ENCODE assay signal across 10 cellular contexts in the genomic region with DNA sequence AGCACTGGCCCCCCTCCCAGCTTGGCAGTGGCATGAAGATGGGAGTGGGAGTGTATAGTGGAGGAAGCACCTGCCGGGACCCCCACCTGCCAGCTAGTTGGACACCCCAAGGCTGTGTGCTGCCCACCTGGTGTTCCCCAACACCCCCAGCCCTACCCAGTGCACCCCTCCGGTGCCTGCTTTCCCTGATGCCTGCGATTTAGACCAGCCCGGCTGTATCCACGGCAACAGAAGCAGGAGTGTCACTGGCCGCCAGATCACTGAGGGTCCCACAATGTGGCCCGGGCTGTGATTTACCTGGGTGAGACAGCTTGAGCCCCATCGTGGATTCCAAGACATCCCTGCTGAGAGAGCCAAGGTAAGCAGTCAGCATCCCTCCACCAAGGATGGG. TPM values are rescaled to one million over a fixed set of nuclear protein-coding genes. Genes with fewer than 3 reads are reported as not detected.
DNase-seq lines count a peak whose midpoint lies in the region; ATAC-seq and TF ChIP-seq lines count a peak whose summit lies in the region.
"Had no signal": no experiment of that assay in that cellular context is flagged by ENCODE, and none has a peak within 500 bp of the region (broad histone marks: within the 10 kb centered on the region; RNA-seq: fewer than 3 reads in every experiment).

No MANE protein-coding gene starts in this region.

- H3K4me3 ChIP-seq in BJ (ENCODE audit: low read depth, low read length) (peak overlapping the region; percentile 65), NT2/D1 (ENCODE audit: insufficient read length, low read depth) (peak overlapping the region; percentile 58), fibroblast of the aortic adventitia (ENCODE audit: low read depth, low read length) (peak overlapping the region; percentile 74), prostate gland (peak overlapping the region; percentile 17 to 21), mucosa of descending colon (no peak overlapping the region)

- H3K27ac ChIP-seq in prostate gland, result no peak overlapping the region

- TF ChIP-seq CTCF in BJ (IDR thresholded peaks at IDR 0.05; ENCODE audit: insufficient read depth, low read depth, low read length) (no peak), fibroblast of the aortic adventitia (IDR thresholded peaks at IDR 0.05; ENCODE audit: insufficient read depth, low read length) (no peak), prostate gland (IDR thresholded peaks at IDR 0.05) (no peak), mucosa of descending colon (IDR thresholded peaks at IDR 0.05) (no peak)

- WGBS in prostate gland, result 13% methylated on average over 7 of the region's 8 CpGs

- intact Hi-C loops in prostate gland (cut with DNase I) (no loop called here), posterior cingulate gyrus (cut with DNase I) (no loop called here), mucosa of descending colon (cut with DNase I, micrococcal nuclease) (no loop called here)

- DNase-seq in BJ (ENCODE audit: low read depth) (no peak), NT2/D1 (ENCODE audit: low read depth, low spot score) (no peak), fibroblast of the aortic adventitia (ENCODE audit: low read depth) (no peak), prostate gland (ENCODE audit: low spot score) (no peak), posterior cingulate gyrus (no peak), mucosa of descending colon (no peak), NCI-H226 (no peak)
- DNase-seq: naive thymus-derived CD4-positive, alpha-beta T cell; stimulated activated CD8-positive, alpha-beta memory T cell treated with anti-CD3 and anti-CD28 coated beads, Interleukin-4, amount 100 ng/mL, for 48 hours had no signal

- CTCF ChIA-PET in BJ (lab: Yijun Ruan, JAX), result no interaction called here

- H3K9me3 ChIP-seq in NT2/D1 (ENCODE audit: insufficient read depth, low read length) (no peaks in the 10 kb centered on the region), prostate gland (no peaks in the 10 kb centered on the region), mucosa of descending colon (no peaks in the 10 kb centered on the region)

- H3K36me3 ChIP-seq in BJ (ENCODE audit: control insufficient read depth, insufficient read depth, low read length) (no peaks in the 10 kb centered on the region), NT2/D1 (ENCODE audit: insufficient read depth, insufficient read length, low read length) (peaks cover 8% of the 10 kb centered on the region), prostate gland (no peaks in the 10 kb centered on the region), mucosa of descending colon (ENCODE audit: low read depth) (no peaks in the 10 kb centered on the region)

- H3K27me3 ChIP-seq in BJ (ENCODE audit: control insufficient read depth, insufficient read depth, low read length) (no peaks in the 10 kb centered on the region), NT2/D1 (ENCODE audit: insufficient read depth, insufficient read length) (no peaks in the 10 kb centered on the region), prostate gland (replicated peaks; ENCODE audit: insufficient read depth) (no peaks in the 10 kb centered on the region)

- peak overlapping the region; percentile 59 for H3K9ac ChIP-seq in NT2/D1 (ENCODE audit: insufficient read length, low read depth)

- TF ChIP-seq POLR2A in prostate gland (IDR thresholded peaks at IDR 0.05), result no peak

- POLR2A ChIA-PET in BJ (lab: Charles Lee), result no interaction called here

- ATAC-seq in GM21447 (IDR thresholded peaks at IDR 0.05; ENCODE audit: unreplicated experiment) (no peak), mucosa of descending colon (no peak)
- ATAC-seq: naive thymus-derived CD4-positive, alpha-beta T cell had no signal

- H3K4me1 ChIP-seq in NT2/D1 (ENCODE audit: insufficient read depth, insufficient read length) (no peaks in the 10 kb centered on the region), prostate gland (replicated peaks) (no peaks in the 10 kb centered on the region), mucosa of descending colon (ENCODE audit: low read depth) (no peaks in the 10 kb centered on the region)

RNA-seq across cellular contexts. Expression of gene GPR173, which starts 0.5 kb away (rescaled TPM):
- polyA plus RNA-seq in BJ (2011; rRNA removed), result 1.7 and 2.7 TPM in 2 replicates
- polyA minus RNA-seq in BJ (2011; rRNA and poly(A)+ RNA removed), result 2.1 and 2.3 TPM in 2 replicates
- total RNA-seq in fibroblast of the aortic adventitia (ENCODE audit: low replicate concordance) (1.1 and 2.5 TPM in 2 replicates), prostate gland (1 to 10 TPM; 1.9 to 3.6 TPM), mucosa of descending colon (1 to 10 TPM in 2 of 3 donors, under 1 TPM in 1; 0.38 to 2.2 (median 1.3) TPM)
- polyA plus RNA-seq: naive thymus-derived CD4-positive, alpha-beta T cell had no signal

RNA-seq across cellular contexts. Expression of gene TSPYL2, which starts 33.0 kb away (rescaled TPM):
- polyA plus RNA-seq in BJ (2011; rRNA removed), result 22.9 and 29.3 TPM in 2 replicates
- polyA minus RNA-seq in BJ (2011; rRNA and poly(A)+ RNA removed), result 8.0 and 10.3 TPM in 2 replicates
- 15.2 and 17.5 TPM in 2 replicates for total RNA-seq in fibroblast of the aortic adventitia (ENCODE audit: low replicate concordance)
- 100 to 1,000 TPM in 1 of 2 donors, 10 to 100 TPM in 1; 34.3 to 250 TPM for total RNA-seq in prostate gland
- total RNA-seq in mucosa of descending colon, result 10 to 100 TPM in 2 of 3 donors, 1 to 10 TPM in 1; 6.7 to 78.7 (median 10.4) TPM

RNA-seq across cellular contexts. Expression of gene KANTR, which starts 44.8 kb away (rescaled TPM):
- 2.3 and 2.5 TPM in 2 replicates for polyA plus RNA-seq in BJ (2011; rRNA removed)
- polyA minus RNA-seq in BJ (2011; rRNA and poly(A)+ RNA removed), result 10.4 and 11.2 TPM in 2 replicates
- total RNA-seq in fibroblast of the aortic adventitia (ENCODE audit: low replicate concordance) (4.4 and 7.2 TPM in 2 replicates), prostate gland (10 to 100 TPM; 11.5 to 27.9 TPM), mucosa of descending colon (10 to 100 TPM; 10.5 to 18.5 (median 15.7) TPM)
